19 cellular contexts compared by ENCODE assay signal in the genomic region with DNA sequence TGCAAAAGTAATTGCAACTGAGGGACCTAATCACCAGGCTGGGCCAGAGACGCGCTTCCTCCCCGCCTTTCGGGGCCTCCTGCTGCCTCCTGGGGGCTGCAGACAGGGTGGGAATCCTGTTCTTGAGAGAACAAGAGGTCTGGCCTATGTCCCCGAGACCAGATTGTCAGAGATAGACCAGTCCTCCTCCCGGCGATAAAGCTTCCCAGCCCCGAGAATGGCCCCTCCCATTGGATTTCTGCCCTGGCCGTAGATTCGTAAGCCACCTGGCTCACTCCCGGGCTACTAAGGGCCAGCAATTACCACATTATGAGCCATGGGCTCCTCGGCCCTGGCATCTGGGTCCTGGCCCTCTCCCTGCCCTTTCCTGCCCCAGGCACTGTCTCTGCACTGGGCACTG.
"Had no signal": no experiment of that assay in that cellular context is flagged by ENCODE, and none has a peak within 500 bp of the region (broad histone marks: within the 10 kb centered on the region; RNA-seq: fewer than 3 reads in every experiment).

No MANE protein-coding gene starts in this region.

- DNase-seq: activated CD4-positive, alpha-beta T cell treated with anti-CD3 and anti-CD28 coated beads, Interleukin-2, amount 50 U/mL, for 1 hour; activated CD4-positive, CD25-positive, alpha-beta regulatory T cell treated with anti-CD3 and anti-CD28 coated beads, Interleukin-2, amount 50 U/mL, for 72 hours; activated CD8-positive, alpha-beta memory T cell treated with anti-CD3 and anti-CD28 coated beads for 24 hours; activated CD8-positive, alpha-beta memory T cell treated with anti-CD3 and anti-CD28 coated beads, Interleukin-2, amount 50 U/mL, for 4 hours; activated naive CD4-positive, alpha-beta T cell treated with Interleukin-2 at 50 U/mL for 16 hours; activated naive CD8-positive, alpha-beta T cell treated with anti-CD3 and anti-CD28 coated beads for 36 hours; central memory CD4-positive, alpha-beta T cell; colonic mucosa; gastrocnemius medialis; lower lobe of right lung; naive B cell; small intestine; stimulated activated CD4-positive, alpha-beta T cell treated with anti-CD3 and anti-CD28 coated beads, Interleukin-2, amount 100 ng/mL, for 24 hours; stimulated activated naive CD8-positive, alpha-beta T cell treated with anti-CD3 and anti-CD28 coated beads, Interleukin-15, amount 100 ng/mL, for 72 hours had no signal

- H3K27ac ChIP-seq: colonic mucosa, esophagus muscularis mucosa, gastrocnemius medialis, lower lobe of right lung, right lobe of liver, tibial artery had no signal

- H3K4me1 ChIP-seq: colonic mucosa, gastrocnemius medialis, lower lobe of right lung, right lobe of liver had no signal

- H3K36me3 ChIP-seq: colonic mucosa, esophagus muscularis mucosa, gastrocnemius medialis, lower lobe of right lung, right lobe of liver, tibial artery had no signal

- ATAC-seq: activated T-helper 17 cell treated with anti-CD3 and anti-CD28 coated beads, Interleukin-2, amount 50 U/mL, for 72 hours; gastrocnemius medialis; stimulated activated effector memory CD8-positive, alpha-beta T cell treated with anti-CD3 and anti-CD28 coated beads, Interleukin-12 subunit alpha, Interleukin-12 subunit beta, amount 100 ng/mL, for 72 hours; stimulated activated naive CD8-positive, alpha-beta T cell treated with anti-CD3 and anti-CD28 coated beads, Interleukin-15, amount 100 ng/mL, for 72 hours had no signal

- H3K4me3 ChIP-seq: colonic mucosa, esophagus muscularis mucosa, gastrocnemius medialis, lower lobe of right lung, right lobe of liver, tibial artery had no signal

- H3K9me3 ChIP-seq: colonic mucosa, gastrocnemius medialis, lower lobe of right lung, right lobe of liver, tibial artery had no signal
